In genomic region chr1:172451002-172451443, GRCh38 we compare ENCODE assay signal across 10 cellular contexts. TPM values are rescaled to one million over a fixed set of nuclear protein-coding genes. Genes with fewer than 3 reads are reported as not detected.
DNase-seq lines count a peak whose midpoint lies in the region; ATAC-seq and TF ChIP-seq lines count a peak whose summit lies in the region.
"Had no signal": no experiment of that assay in that cellular context is flagged by ENCODE, and none has a peak within 500 bp of the region (broad histone marks: within the 10 kb centered on the region; RNA-seq: fewer than 3 reads in every experiment).

No MANE protein-coding gene starts in this region.

- POLR2A ChIA-PET in CD8-positive, alpha-beta memory T cell (lab: Charles Lee), result no interaction called here

- DNase-seq in CD8-positive, alpha-beta memory T cell, result no peak
- DNase-seq in Karpas-422 (no peak), left lung (no peak), NCI-H345 (lab: John Stamatoyannopoulos, UW) (no peak), HPDE6-E6E7 (ENCODE audit: extremely low spot score) (no peak)
- peak; percentile 25 for DNase-seq in activated naive CD4-positive, alpha-beta T cell treated with anti-CD3 and anti-CD28 coated beads, Interleukin-2, amount 10 ng/mL, durations not matched to agents 7 days and 5 days
- no peak for DNase-seq in effector CD4-positive, alpha-beta T cell
- DNase-seq: Kasumi-1 had no signal

- H3K4me1 ChIP-seq in CD8-positive, alpha-beta memory T cell (ENCODE audit: insufficient read depth, low read length), result peaks cover 17% of the 10 kb centered on the region
- peaks cover 7% of the 10 kb centered on the region for H3K4me1 ChIP-seq in Karpas-422 (ENCODE audit: low read length)
- peaks cover 12 to 37% of the 10 kb centered on the region in 2 donors for H3K4me1 ChIP-seq in left lung

- peaks cover 0 to 4% of the 10 kb centered on the region in 2 donors for H3K27me3 Mint-ChIP-seq in CD8-positive, alpha-beta memory T cell
- no peaks in the 10 kb centered on the region for H3K27me3 Mint-ChIP-seq in activated naive CD4-positive, alpha-beta T cell treated with anti-CD3 and anti-CD28 coated beads, Interleukin-2, amount 10 ng/mL, durations not matched to agents 7 days and 5 days
- H3K27me3 Mint-ChIP-seq: dendritic cell treated with granulocyte-macrophage colony-stimulating factor and Interleukin-4, amounts not matched to agents 40 ng/mL and 50 ng/mL, for 4 days had no signal

- TF ChIP-seq CTCF in left lung (IDR thresholded peaks at IDR 0.05), result no peak

- ATAC-seq in left lung, result peak; percentile 55
- no peak for ATAC-seq in HG02938 (IDR thresholded peaks at IDR 0.05; ENCODE audit: unreplicated experiment)

- H3K9ac ChIP-seq in Karpas-422 (ENCODE audit: low read length), result no peak overlapping the region

- H3K4me1 Mint-ChIP-seq in CD8-positive, alpha-beta memory T cell, result peaks cover 6 to 24% (median 22%) of the 10 kb centered on the region in 3 donors
- H3K4me1 Mint-ChIP-seq in activated naive CD4-positive, alpha-beta T cell treated with anti-CD3 and anti-CD28 coated beads, Interleukin-2, amount 10 ng/mL, durations not matched to agents 7 days and 5 days, result peaks cover 26% of the 10 kb centered on the region

- H3K9me3 ChIP-seq in CD8-positive, alpha-beta memory T cell (ENCODE audit: low read length), result no peaks in the 10 kb centered on the region
- H3K9me3 ChIP-seq in Karpas-422 (ENCODE audit: low read length), result no peaks in the 10 kb centered on the region
- no peaks in the 10 kb centered on the region for H3K9me3 ChIP-seq in left lung

- peak overlapping the region in 1 of 7 donors; percentile 62 for H3K4me3 Mint-ChIP-seq in CD8-positive, alpha-beta memory T cell
- peak overlapping the region; percentile 24 for H3K4me3 Mint-ChIP-seq in activated naive CD4-positive, alpha-beta T cell treated with anti-CD3 and anti-CD28 coated beads, Interleukin-2, amount 10 ng/mL, durations not matched to agents 7 days and 5 days
- H3K4me3 Mint-ChIP-seq: dendritic cell treated with granulocyte-macrophage colony-stimulating factor and Interleukin-4, amounts not matched to agents 40 ng/mL and 50 ng/mL, for 4 days had no signal

- intact Hi-C loops in left lung (cut with DNase I), result loop anchor here in 1 of 2 donors (10.0 kb wide), 1 partner anchor 264 kb away; no protein-coding TSS in a partner anchor

- no peaks in the 10 kb centered on the region for H3K36me3 ChIP-seq in CD8-positive, alpha-beta memory T cell (ENCODE audit: insufficient read depth, low read length)
- H3K36me3 ChIP-seq in Karpas-422 (ENCODE audit: insufficient read depth, low read length) (no peaks in the 10 kb centered on the region), left lung (no peaks in the 10 kb centered on the region)

- H3K36me3 Mint-ChIP-seq in CD8-positive, alpha-beta memory T cell, result no peaks in the 10 kb centered on the region
- no peaks in the 10 kb centered on the region for H3K36me3 Mint-ChIP-seq in activated naive CD4-positive, alpha-beta T cell treated with anti-CD3 and anti-CD28 coated beads, Interleukin-2, amount 10 ng/mL, durations not matched to agents 7 days and 5 days

- H3K79me2 ChIP-seq in Karpas-422 (ENCODE audit: low read length), result no peaks in the 10 kb centered on the region

- no peaks in the 10 kb centered on the region for H3K9me2 ChIP-seq in Karpas-422 (replicated peaks; ENCODE audit: insufficient read depth, low read length)

- peak overlapping the region in 1 of 8 donors; percentile 49 for H3K27ac Mint-ChIP-seq in CD8-positive, alpha-beta memory T cell
- peak overlapping the region; percentile 88 for H3K27ac Mint-ChIP-seq in activated naive CD4-positive, alpha-beta T cell treated with anti-CD3 and anti-CD28 coated beads, Interleukin-2, amount 10 ng/mL, durations not matched to agents 7 days and 5 days

- no peaks in the 10 kb centered on the region for H3K9me3 Mint-ChIP-seq in CD8-positive, alpha-beta memory T cell
- H3K9me3 Mint-ChIP-seq in activated naive CD4-positive, alpha-beta T cell treated with anti-CD3 and anti-CD28 coated beads, Interleukin-2, amount 10 ng/mL, durations not matched to agents 7 days and 5 days, result no peaks in the 10 kb centered on the region
- H3K9me3 Mint-ChIP-seq: dendritic cell treated with granulocyte-macrophage colony-stimulating factor and Interleukin-4, amounts not matched to agents 40 ng/mL and 50 ng/mL, for 4 days had no signal

- H3K4me3 ChIP-seq in CD8-positive, alpha-beta memory T cell (ENCODE audit: low read length), result no peak overlapping the region
- H3K4me3 ChIP-seq in Karpas-422 (ENCODE audit: low read length) (no peak overlapping the region), left lung (no peak overlapping the region)

- CTCF ChIA-PET in CD8-positive, alpha-beta memory T cell (lab: Charles Lee), result interaction anchor here (1.2 to 2.1 kb wide), 3 partner anchors 12 to 277 kb away, joined by 3 to 7 read pairs (median 4); no protein-coding TSS in a partner anchor
- CTCF ChIA-PET in activated naive CD4-positive, alpha-beta T cell treated with anti-CD3 and anti-CD28 coated beads, Interleukin-2, amount 10 ng/mL, durations not matched to agents 7 days and 5 days (lab: Charles Lee), result interaction anchor here (0.9 to 2.9 kb wide), 16 partner anchors 10 to 449 kb away, joined by 3 to 39 read pairs (median 5); partner anchors contain the start of gene SUCO

- H3K27ac ChIP-seq in CD8-positive, alpha-beta memory T cell (ENCODE audit: low read depth, low read length), result peak overlapping the region; percentile 10
- H3K27ac ChIP-seq in Karpas-422 (ENCODE audit: low read length), result no peak overlapping the region
- H3K27ac ChIP-seq in left lung, result peak overlapping the region in 1 of 2 donors; percentile 55

- H2AFZ ChIP-seq in Karpas-422 (ENCODE audit: low read length), result peak overlapping the region; percentile 89; the same call in 1 of the 2 replicates

- H3K4me2 ChIP-seq in Karpas-422 (ENCODE audit: low read depth, low read length, poor library complexity, severe bottlenecking), result no peak overlapping the region

- no peaks in the 10 kb centered on the region for H4K20me1 ChIP-seq in Karpas-422 (ENCODE audit: insufficient read depth, low read depth, low read length)

- no peaks in the 10 kb centered on the region for H3K27me3 ChIP-seq in CD8-positive, alpha-beta memory T cell (ENCODE audit: insufficient read depth, low read length, poor library complexity, severe bottlenecking)
- H3K27me3 ChIP-seq in Karpas-422 (ENCODE audit: low read length) (no peaks in the 10 kb centered on the region), left lung (no peaks in the 10 kb centered on the region)

RNA-seq across cellular contexts. Expression of gene PIGC, which starts 7.2 kb away (rescaled TPM):
- total RNA-seq in CD8-positive, alpha-beta memory T cell, result 10 to 100 TPM; 26.4 to 27.8 TPM
- polyA plus RNA-seq in CD8-positive, alpha-beta memory T cell, result 88.5 TPM
- 14.5 and 24.7 TPM in 2 replicates for total RNA-seq in Karpas-422 (2014; rRNA removed; shearing (Covaris generic); ENCODE audit: low replicate concordance)
- total RNA-seq in left lung, result 10 to 100 TPM; 22.3 to 22.9 TPM

RNA-seq across cellular contexts. Expression of gene C1orf105, which starts 30.5 kb away (rescaled TPM):
- not detected for total RNA-seq in CD8-positive, alpha-beta memory T cell
- polyA plus RNA-seq in CD8-positive, alpha-beta memory T cell, result not detected
- not detected in 2 replicates for total RNA-seq in Karpas-422 (2014; rRNA removed; shearing (Covaris generic); ENCODE audit: low replicate concordance)
- total RNA-seq in left lung, result not detected
